Comparison of ENCODE assay signal across 2 cellular contexts in the genomic region with DNA sequence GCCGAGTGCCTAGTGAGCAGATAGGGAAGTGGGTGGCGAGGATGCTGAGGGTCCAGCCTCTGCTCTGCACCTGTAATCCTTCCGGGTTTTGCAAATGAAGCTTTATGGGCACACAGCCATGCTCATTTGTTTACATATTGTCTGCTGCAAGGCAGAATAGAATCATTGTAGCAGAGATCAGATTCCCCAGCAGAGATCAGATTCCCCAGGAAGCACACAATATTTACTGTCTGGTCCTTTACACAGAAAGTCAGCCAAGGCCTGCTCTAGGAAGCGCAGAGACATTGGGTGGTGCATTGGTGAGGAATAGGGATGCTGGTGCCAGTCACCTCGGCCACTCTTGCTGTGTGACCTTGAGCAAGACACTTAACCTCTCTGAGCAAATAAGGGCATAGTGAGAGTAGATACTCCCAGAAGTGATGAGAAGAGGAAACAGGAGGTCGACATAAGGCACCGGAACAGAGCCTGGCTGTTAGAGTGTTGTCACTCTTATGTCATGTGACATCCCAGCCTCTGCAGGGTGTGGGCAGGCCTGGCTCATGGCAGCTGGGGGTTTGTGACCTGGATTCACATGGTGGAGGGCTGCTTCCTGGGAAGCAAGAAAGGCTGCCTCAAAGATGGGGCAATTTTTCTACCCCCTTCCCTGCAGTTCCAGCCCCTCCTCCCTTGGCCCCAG.
TF ChIP-seq lines count a peak whose summit lies in the region.

No MANE protein-coding gene starts in this region.

TF ChIP-seq in IMR-90, 13 proteins besides CTCF, POLR2A, EP300 and RAD21:
- TF ChIP-seq MAZ (IDR thresholded peaks at IDR 0.05; ENCODE audit: borderline replicate concordance, low read depth, low read length) = no peak
- TF ChIP-seq, protein P1, sequence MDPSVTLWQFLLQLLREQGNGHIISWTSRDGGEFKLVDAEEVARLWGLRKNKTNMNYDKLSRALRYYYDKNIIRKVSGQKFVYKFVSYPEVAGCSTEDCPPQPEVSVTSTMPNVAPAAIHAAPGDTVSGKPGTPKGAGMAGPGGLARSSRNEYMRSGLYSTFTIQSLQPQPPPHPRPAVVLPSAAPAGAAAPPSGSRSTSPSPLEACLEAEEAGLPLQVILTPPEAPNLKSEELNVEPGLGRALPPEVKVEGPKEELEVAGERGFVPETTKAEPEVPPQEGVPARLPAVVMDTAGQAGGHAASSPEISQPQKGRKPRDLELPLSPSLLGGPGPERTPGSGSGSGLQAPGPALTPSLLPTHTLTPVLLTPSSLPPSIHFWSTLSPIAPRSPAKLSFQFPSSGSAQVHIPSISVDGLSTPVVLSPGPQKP (IDR thresholded peaks at IDR 0.05; ENCODE audit: borderline replicate concordance, low read depth, low read length) = no peak
- TF ChIP-seq SMC3 (IDR thresholded peaks at IDR 0.05; ENCODE audit: low read depth, low read length) = no peak
- TF ChIP-seq NFE2L2 (IDR thresholded peaks at IDR 0.05; ENCODE audit: low read depth, low read length) = no peak
- no peak for TF ChIP-seq RCOR1 (IDR thresholded peaks at IDR 0.05; ENCODE audit: insufficient replicate concordance, low read length)
- no peak for TF ChIP-seq RFX5 (IDR thresholded peaks at IDR 0.05; ENCODE audit: low read depth, low read length)
- TF ChIP-seq, protein P2, sequence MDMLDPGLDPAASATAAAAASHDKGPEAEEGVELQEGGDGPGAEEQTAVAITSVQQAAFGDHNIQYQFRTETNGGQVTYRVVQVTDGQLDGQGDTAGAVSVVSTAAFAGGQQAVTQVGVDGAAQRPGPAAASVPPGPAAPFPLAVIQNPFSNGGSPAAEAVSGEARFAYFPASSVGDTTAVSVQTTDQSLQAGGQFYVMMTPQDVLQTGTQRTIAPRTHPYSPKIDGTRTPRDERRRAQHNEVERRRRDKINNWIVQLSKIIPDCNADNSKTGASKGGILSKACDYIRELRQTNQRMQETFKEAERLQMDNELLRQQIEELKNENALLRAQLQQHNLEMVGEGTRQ (IDR thresholded peaks at IDR 0.05; ENCODE audit: low read depth, low read length) = no peak
- no peak for TF ChIP-seq MXI1 (IDR thresholded peaks at IDR 0.05; ENCODE audit: borderline replicate concordance, low read depth, low read length)
- TF ChIP-seq CHD1 (IDR thresholded peaks at IDR 0.05; ENCODE audit: low read depth, low read length) = no peak
- TF ChIP-seq FOS (IDR thresholded peaks at IDR 0.05; ENCODE audit: low read depth, low read length) = no peak
- TF ChIP-seq CEBPB (IDR thresholded peaks at IDR 0.05; ENCODE audit: low read depth, low read length) = no peak
- TF ChIP-seq BHLHE40 (IDR thresholded peaks at IDR 0.05; ENCODE audit: low read depth, low read length) = no peak
- no peak for TF ChIP-seq MAFK (IDR thresholded peaks at IDR 0.05; ENCODE audit: low read depth, low read length)

TF ChIP-seq in HEK293T, 16 proteins besides CTCF, POLR2A, EP300 and RAD21 (continued from another document):
- TF ChIP-seq FOXM1 (IDR thresholded peaks at IDR 0.05; ENCODE audit: borderline replicate concordance) (no peak), BHLHE40 (IDR thresholded peaks at IDR 0.05; ENCODE audit: borderline replicate concordance) (no peak), FOXK2 (IDR thresholded peaks at IDR 0.05) (no peak), LEF1 (IDR thresholded peaks at IDR 0.05; ENCODE audit: borderline replicate concordance) (no peak), ELF4 (IDR thresholded peaks at IDR 0.05) (no peak), L3MBTL2 (conservative IDR thresholded peaks at IDR 0.05) (no peak), ZNF384 (IDR thresholded peaks at IDR 0.05) (no peak), HDGF (IDR thresholded peaks at IDR 0.05; ENCODE audit: borderline replicate concordance) (no peak), CTBP1 (IDR thresholded peaks at IDR 0.05; ENCODE audit: borderline replicate concordance) (no peak), ARNT (IDR thresholded peaks at IDR 0.05) (no peak), SP1 (IDR thresholded peaks at IDR 0.05) (no peak), SUZ12 (IDR thresholded peaks at IDR 0.05) (no peak)
- TF ChIP-seq, protein P3, sequence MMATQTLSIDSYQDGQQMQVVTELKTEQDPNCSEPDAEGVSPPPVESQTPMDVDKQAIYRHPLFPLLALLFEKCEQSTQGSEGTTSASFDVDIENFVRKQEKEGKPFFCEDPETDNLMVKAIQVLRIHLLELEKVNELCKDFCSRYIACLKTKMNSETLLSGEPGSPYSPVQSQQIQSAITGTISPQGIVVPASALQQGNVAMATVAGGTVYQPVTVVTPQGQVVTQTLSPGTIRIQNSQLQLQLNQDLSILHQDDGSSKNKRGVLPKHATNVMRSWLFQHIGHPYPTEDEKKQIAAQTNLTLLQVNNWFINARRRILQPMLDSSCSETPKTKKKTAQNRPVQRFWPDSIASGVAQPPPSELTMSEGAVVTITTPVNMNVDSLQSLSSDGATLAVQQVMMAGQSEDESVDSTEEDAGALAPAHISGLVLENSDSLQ (IDR thresholded peaks at IDR 0.05) = no peak
TF ChIP-seq in HEK293T: peak in this region for 0.
